In the genomic region with DNA sequence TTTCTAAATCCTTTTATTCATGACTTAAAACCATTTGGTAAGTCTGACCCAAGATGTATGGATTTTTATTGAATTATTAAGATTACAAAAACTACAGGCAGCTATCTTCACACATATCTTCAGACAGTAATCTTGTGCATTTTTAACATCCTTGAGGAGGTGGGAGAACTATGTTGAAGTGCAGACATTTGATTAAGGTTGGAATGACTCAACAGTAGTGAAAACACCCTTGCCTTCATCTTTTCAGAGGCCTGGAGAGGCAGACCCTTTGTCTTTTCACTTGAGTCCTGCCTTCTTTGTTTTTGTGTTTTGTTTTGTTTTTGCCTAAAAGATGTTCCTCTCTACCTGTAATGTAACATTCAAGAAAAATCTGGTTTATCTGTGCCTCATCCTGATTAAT, we compare ENCODE assay signal across 16 cellular contexts.
A peak's percentile ranks its signal among the peaks of the same experiment; 100 is the strongest.
DNase-seq lines count a peak whose midpoint lies in the region; ATAC-seq and TF ChIP-seq lines count a peak whose summit lies in the region.
"Had no signal": no experiment of that assay in that cellular context is flagged by ENCODE, and none has a peak within 500 bp of the region (broad histone marks: within the 10 kb centered on the region; RNA-seq: fewer than 3 reads in every experiment).

No MANE protein-coding gene starts in this region.

- POLR2A ChIA-PET in Caco-2 (lab: Charles Lee) = no interaction called here

- H3K27ac ChIP-seq in iPS-18a (ENCODE audit: low read length) = peak overlapping the region; percentile 65
- H3K27ac ChIP-seq: foreskin keratinocyte had no signal

- H3K27me3 ChIP-seq in iPS-18a (ENCODE audit: control insufficient read depth, insufficient read depth, low read length) = no peaks in the 10 kb centered on the region
- H3K27me3 ChIP-seq in Caco-2 (replicated peaks; ENCODE audit: control insufficient read depth, insufficient read depth, low read length) = no peaks in the 10 kb centered on the region
- H3K27me3 ChIP-seq: foreskin keratinocyte had no signal

- intact Hi-C loops in activated naive CD4-positive, alpha-beta T cell treated with anti-CD3 and anti-CD28 coated beads for 36 hours (cut with micrococcal nuclease) = no loop called here
- intact Hi-C loops in Caco-2 (cut with micrococcal nuclease; ENCODE audit: unreplicated experiment) = loop anchor here (10.0 kb wide), 1 partner anchor 75 kb away; no protein-coding TSS in a partner anchor

- peaks cover 2% of the 10 kb centered on the region for H3K9me3 Mint-ChIP-seq in activated naive CD4-positive, alpha-beta T cell treated with anti-CD3 and anti-CD28 coated beads for 36 hours
- H3K9me3 Mint-ChIP-seq in stimulated activated naive CD8-positive, alpha-beta T cell treated with anti-CD3 and anti-CD28 coated beads, Interleukin-15, amount 100 ng/mL, for 72 hours = no peaks in the 10 kb centered on the region
- peaks cover 4% of the 10 kb centered on the region for H3K9me3 Mint-ChIP-seq in Caco-2 (ENCODE audit: unreplicated experiment)

- peak overlapping the region; percentile 3 for H3K9ac ChIP-seq in iPS-18a (ENCODE audit: low read length)

- H3K4me3 Mint-ChIP-seq in activated naive CD4-positive, alpha-beta T cell treated with anti-CD3 and anti-CD28 coated beads for 36 hours = no peak overlapping the region
- peak overlapping the region in 1 of 2 donors; percentile 16 for H3K4me3 Mint-ChIP-seq in stimulated activated naive CD8-positive, alpha-beta T cell treated with anti-CD3 and anti-CD28 coated beads, Interleukin-15, amount 100 ng/mL, for 72 hours
- no peak overlapping the region for H3K4me3 Mint-ChIP-seq in Caco-2 (ENCODE audit: unreplicated experiment)
- H3K4me3 Mint-ChIP-seq: T-helper 1 cell treated with Interleukin-12 subunit alpha and Interleukin-12 subunit beta and Interleukin-4 antibody, amounts not matched to agents 30 μg/mL and 1 μg/mL, for 36 hours had no signal

- peaks cover 32% of the 10 kb centered on the region for H3K4me1 ChIP-seq in iPS-18a (ENCODE audit: control insufficient read depth, low read depth, low read length)
- H3K4me1 ChIP-seq in Caco-2 = peaks cover 25% of the 10 kb centered on the region
- H3K4me1 ChIP-seq: foreskin keratinocyte had no signal

- no peak for ATAC-seq in SK-N-SH treated with all-trans-retinoic acid at 6 μM for 48 hours
- ATAC-seq in stimulated activated naive CD8-positive, alpha-beta T cell treated with anti-CD3 and anti-CD28 coated beads, Interleukin-15, amount 100 ng/mL, for 72 hours = peak; percentile 66
- ATAC-seq: foreskin keratinocyte had no signal

- no peaks in the 10 kb centered on the region for H3K36me3 Mint-ChIP-seq in activated naive CD4-positive, alpha-beta T cell treated with anti-CD3 and anti-CD28 coated beads for 36 hours (ENCODE audit: low read depth)
- H3K36me3 Mint-ChIP-seq in Caco-2 (ENCODE audit: insufficient read depth, unreplicated experiment) = peaks cover 4% of the 10 kb centered on the region

- H3K4me3 ChIP-seq in iPS-18a (ENCODE audit: low read length) = no peak overlapping the region
- no peak overlapping the region for H3K4me3 ChIP-seq in Caco-2 (ENCODE audit: low read depth, low read length)

- H3K27me3 Mint-ChIP-seq in activated naive CD4-positive, alpha-beta T cell treated with anti-CD3 and anti-CD28 coated beads for 36 hours (ENCODE audit: low read depth) = no peaks in the 10 kb centered on the region
- no peaks in the 10 kb centered on the region for H3K27me3 Mint-ChIP-seq in stimulated activated naive CD8-positive, alpha-beta T cell treated with anti-CD3 and anti-CD28 coated beads, Interleukin-15, amount 100 ng/mL, for 72 hours
- no peaks in the 10 kb centered on the region for H3K27me3 Mint-ChIP-seq in Caco-2 (ENCODE audit: insufficient read depth, unreplicated experiment)

- BruUV-seq in Caco-2 (replicated peaks; lab: Mats Ljungman, UMichigan) = no TSS peak

- H3K9me3 ChIP-seq in iPS-18a (ENCODE audit: control insufficient read depth, low read depth, low read length) (no peaks in the 10 kb centered on the region), Caco-2 (no peaks in the 10 kb centered on the region)

- TF ChIP-seq CTCF in Caco-2 (IDR thresholded peaks at IDR 0.05; ENCODE audit: insufficient read depth in 1 of 2, low read depth in 1 of 2, low read length in 1 of 2, severe bottlenecking in 1 of 2, unreplicated experiment in 1 of 2) = no peak

- CTCF ChIA-PET in activated naive CD4-positive, alpha-beta T cell treated with anti-CD3 and anti-CD28 coated beads for 36 hours (lab: Charles Lee) = no interaction called here
- CTCF ChIA-PET in Caco-2 (lab: Charles Lee) = no interaction called here

- H3K4me1 Mint-ChIP-seq in activated naive CD4-positive, alpha-beta T cell treated with anti-CD3 and anti-CD28 coated beads for 36 hours (ENCODE audit: low read depth) = peaks cover 32% of the 10 kb centered on the region
- peaks cover 24% of the 10 kb centered on the region for H3K4me1 Mint-ChIP-seq in stimulated activated naive CD8-positive, alpha-beta T cell treated with anti-CD3 and anti-CD28 coated beads, Interleukin-15, amount 100 ng/mL, for 72 hours
- H3K4me1 Mint-ChIP-seq in Caco-2 (ENCODE audit: low read depth, unreplicated experiment) = peaks cover 34% of the 10 kb centered on the region

- H3K27ac Mint-ChIP-seq in activated naive CD4-positive, alpha-beta T cell treated with anti-CD3 and anti-CD28 coated beads for 36 hours = peak overlapping the region; percentile 13
- H3K27ac Mint-ChIP-seq in stimulated activated naive CD8-positive, alpha-beta T cell treated with anti-CD3 and anti-CD28 coated beads, Interleukin-15, amount 100 ng/mL, for 72 hours = peak overlapping the region in 1 of 2 donors; percentile 48
- H3K27ac Mint-ChIP-seq in Caco-2 (ENCODE audit: unreplicated experiment) = no peak overlapping the region
- H3K27ac Mint-ChIP-seq: activated naive CD4-positive, alpha-beta T cell treated with anti-CD3 and anti-CD28 coated beads, Interleukin-2, amount 50 U/mL, for 72 hours; T-helper 1 cell treated with Interleukin-12 subunit alpha and Interleukin-12 subunit beta and Interleukin-4 antibody, amounts not matched to agents 30 μg/mL and 1 μg/mL, for 36 hours had no signal

- no peak for DNase-seq in activated naive CD4-positive, alpha-beta T cell treated with anti-CD3 and anti-CD28 coated beads for 36 hours
- no peak for DNase-seq in activated naive CD4-positive, alpha-beta T cell treated with anti-CD3 and anti-CD28 coated beads, Interleukin-2, amount 50 U/mL, for 16 hours
- DNase-seq in stimulated activated naive CD8-positive, alpha-beta T cell treated with anti-CD3 and anti-CD28 coated beads, Interleukin-15, amount 100 ng/mL, for 72 hours = no peak
- DNase-seq in NCI-H2196 (lab: John Stamatoyannopoulos, UW; ENCODE audit: unreplicated experiment) (no peak), Caco-2 (no peak), NCI-H446 (lab: John Stamatoyannopoulos, UW) (no peak)
- DNase-seq: activated CD4-positive, alpha-beta T cell treated with anti-CD3 and anti-CD28 coated beads, Interleukin-2, amount 50 U/mL, for 48 hours; dermis blood vessel endothelial cell; DMS153; foreskin keratinocyte; NCI-H2081 treated with DMSO at 0.1 percent for 48 hours; nucleus accumbens had no signal

- H3K36me3 ChIP-seq in iPS-18a (ENCODE audit: control insufficient read depth, low read depth, low read length) (no peaks in the 10 kb centered on the region), Caco-2 (ENCODE audit: control insufficient read depth, insufficient read depth, low read length) (no peaks in the 10 kb centered on the region)

TF ChIP-seq in SK-N-SH treated with all-trans-retinoic acid at 6 μM for 48 hours, 23 proteins besides CTCF, POLR2A, EP300 and RAD21 (continues in another document):
- TF ChIP-seq OSR1 (CRISPR knock-in tag; IDR thresholded peaks at IDR 0.05) (no peak), TOX (CRISPR knock-in tag; IDR thresholded peaks at IDR 0.05; ENCODE audit: borderline replicate concordance) (no peak), ZNF8 (CRISPR knock-in tag; IDR thresholded peaks at IDR 0.05) (no peak), ZFP30 (CRISPR knock-in tag; IDR thresholded peaks at IDR 0.05) (no peak), ISL1 (CRISPR knock-in tag; IDR thresholded peaks at IDR 0.05) (peak; percentile 68)
- TF ChIP-seq, protein P1, sequence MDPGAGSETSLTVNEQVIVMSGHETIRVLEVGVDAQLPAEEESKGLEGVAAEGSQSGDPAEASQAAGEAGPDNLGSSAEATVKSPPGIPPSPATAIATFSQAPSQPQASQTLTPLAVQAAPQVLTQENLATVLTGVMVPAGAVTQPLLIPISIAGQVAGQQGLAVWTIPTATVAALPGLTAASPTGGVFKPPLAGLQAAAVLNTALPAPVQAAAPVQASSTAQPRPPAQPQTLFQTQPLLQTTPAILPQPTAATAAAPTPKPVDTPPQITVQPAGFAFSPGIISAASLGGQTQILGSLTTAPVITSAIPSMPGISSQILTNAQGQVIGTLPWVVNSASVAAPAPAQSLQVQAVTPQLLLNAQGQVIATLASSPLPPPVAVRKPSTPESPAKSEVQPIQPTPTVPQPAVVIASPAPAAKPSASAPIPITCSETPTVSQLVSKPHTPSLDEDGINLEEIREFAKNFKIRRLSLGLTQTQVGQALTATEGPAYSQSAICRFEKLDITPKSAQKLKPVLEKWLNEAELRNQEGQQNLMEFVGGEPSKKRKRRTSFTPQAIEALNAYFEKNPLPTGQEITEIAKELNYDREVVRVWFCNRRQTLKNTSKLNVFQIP (CRISPR knock-in tag; IDR thresholded peaks at IDR 0.05; ENCODE audit: borderline replicate concordance, low read depth) = 0 out of 2 replicates have a peak, but pooled peaks have one; percentile 66
- TF ChIP-seq, protein P2, sequence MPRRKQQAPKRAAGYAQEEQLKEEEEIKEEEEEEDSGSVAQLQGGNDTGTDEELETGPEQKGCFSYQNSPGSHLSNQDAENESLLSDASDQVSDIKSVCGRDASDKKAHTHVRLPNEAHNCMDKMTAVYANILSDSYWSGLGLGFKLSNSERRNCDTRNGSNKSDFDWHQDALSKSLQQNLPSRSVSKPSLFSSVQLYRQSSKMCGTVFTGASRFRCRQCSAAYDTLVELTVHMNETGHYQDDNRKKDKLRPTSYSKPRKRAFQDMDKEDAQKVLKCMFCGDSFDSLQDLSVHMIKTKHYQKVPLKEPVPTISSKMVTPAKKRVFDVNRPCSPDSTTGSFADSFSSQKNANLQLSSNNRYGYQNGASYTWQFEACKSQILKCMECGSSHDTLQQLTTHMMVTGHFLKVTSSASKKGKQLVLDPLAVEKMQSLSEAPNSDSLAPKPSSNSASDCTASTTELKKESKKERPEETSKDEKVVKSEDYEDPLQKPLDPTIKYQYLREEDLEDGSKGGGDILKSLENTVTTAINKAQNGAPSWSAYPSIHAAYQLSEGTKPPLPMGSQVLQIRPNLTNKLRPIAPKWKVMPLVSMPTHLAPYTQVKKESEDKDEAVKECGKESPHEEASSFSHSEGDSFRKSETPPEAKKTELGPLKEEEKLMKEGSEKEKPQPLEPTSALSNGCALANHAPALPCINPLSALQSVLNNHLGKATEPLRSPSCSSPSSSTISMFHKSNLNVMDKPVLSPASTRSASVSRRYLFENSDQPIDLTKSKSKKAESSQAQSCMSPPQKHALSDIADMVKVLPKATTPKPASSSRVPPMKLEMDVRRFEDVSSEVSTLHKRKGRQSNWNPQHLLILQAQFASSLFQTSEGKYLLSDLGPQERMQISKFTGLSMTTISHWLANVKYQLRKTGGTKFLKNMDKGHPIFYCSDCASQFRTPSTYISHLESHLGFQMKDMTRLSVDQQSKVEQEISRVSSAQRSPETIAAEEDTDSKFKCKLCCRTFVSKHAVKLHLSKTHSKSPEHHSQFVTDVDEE (CRISPR knock-in tag; IDR thresholded peaks at IDR 0.05) = 0 out of 2 replicates have a peak, but pooled peaks have one; percentile 42
